Comparison of ENCODE assay signal across 12 cellular contexts in genomic region chr1:100950776-100951175, GRCh38. TPM values are rescaled to one million over a fixed set of nuclear protein-coding genes. Genes with fewer than 3 reads are reported as not detected.
DNase-seq lines count a peak whose midpoint lies in the region; ATAC-seq and TF ChIP-seq lines count a peak whose summit lies in the region.
"Had no signal": no experiment of that assay in that cellular context is flagged by ENCODE, and none has a peak within 500 bp of the region (broad histone marks: within the 10 kb centered on the region; RNA-seq: fewer than 3 reads in every experiment).

No MANE protein-coding gene starts in this region.

- peaks cover 85% of the 10 kb centered on the region for H3K36me3 Mint-ChIP-seq in stimulated activated naive CD8-positive, alpha-beta T cell treated with anti-CD3 and anti-CD28 coated beads, Interleukin-15, Interleukin-2, amounts not matched to agents 100 ng/mL and 50 ng/mL, for 24 hours (ENCODE audit: low read depth)
- peaks cover 69% of the 10 kb centered on the region for H3K36me3 Mint-ChIP-seq in activated T-helper 1 cell treated with anti-CD3 and anti-CD28 coated beads, Interleukin-12 subunit alpha, Interleukin-12 subunit beta, Interleukin-2, Interleukin-4 antibody, amounts not matched to agents 30 ng/mL and 10 ng/mL and 1 ng/mL, durations not matched to agents 14 hours and 24 hours and 36 hours (ENCODE audit: low read depth)

- H3K27ac ChIP-seq in gastroesophageal sphincter = peak overlapping the region in 2 of 4 donors; percentile 41 to 47
- H3K27ac ChIP-seq: left ventricle myocardium inferior had no signal

- H3K4me3 ChIP-seq in lower leg skin (ENCODE audit: low read depth, poor library complexity, severe bottlenecking) = no peak overlapping the region
- no peak overlapping the region for H3K4me3 ChIP-seq in gastroesophageal sphincter
- H3K4me3 ChIP-seq: left ventricle myocardium inferior had no signal

- no peak overlapping the region for H3K4me3 Mint-ChIP-seq in stimulated activated naive CD8-positive, alpha-beta T cell treated with anti-CD3 and anti-CD28 coated beads, Interleukin-15, Interleukin-2, amounts not matched to agents 100 ng/mL and 50 ng/mL, for 24 hours
- H3K4me3 Mint-ChIP-seq in stimulated activated naive CD8-positive, alpha-beta T cell treated with anti-CD3 and anti-CD28 coated beads, Interleukin-15, amount 100 ng/mL, for 72 hours = no peak overlapping the region
- H3K4me3 Mint-ChIP-seq in activated T-helper 1 cell treated with anti-CD3 and anti-CD28 coated beads, Interleukin-12 subunit alpha, Interleukin-12 subunit beta, Interleukin-2, Interleukin-4 antibody, amounts not matched to agents 30 ng/mL and 10 ng/mL and 1 ng/mL, durations not matched to agents 14 hours and 24 hours and 36 hours = no peak overlapping the region

- TF ChIP-seq EP300 in gastroesophageal sphincter (IDR thresholded peaks at IDR 0.05) = no peak

- no peaks in the 10 kb centered on the region for H3K27me3 ChIP-seq in gastroesophageal sphincter

- TF ChIP-seq POLR2A in lower leg skin (IDR thresholded peaks at IDR 0.05) (no peak), gastroesophageal sphincter (IDR thresholded peaks at IDR 0.05) (no peak)

- intact Hi-C loops in activated T-helper 1 cell treated with anti-CD3 and anti-CD28 coated beads, Interleukin-12 subunit alpha, Interleukin-12 subunit beta, Interleukin-2, Interleukin-4 antibody, amounts not matched to agents 30 ng/mL and 10 ng/mL and 1 ng/mL, durations not matched to agents 14 hours and 24 hours and 36 hours (cut with micrococcal nuclease) = loop anchor here (1.0 kb wide), 1 partner anchor 8 kb away; no protein-coding TSS in a partner anchor
- intact Hi-C loops in lower leg skin (cut with DNase I; ENCODE audit: low total_unique reads) = no loop called here

- 47 to 59% methylated on average over 4 of the region's 4 CpGs for WGBS in lower leg skin, 2 donors
- 21 to 31% methylated on average over 4 of the region's 4 CpGs for WGBS in gastroesophageal sphincter (ENCODE audit: low coverage in 1 of 2), 2 donors

- H3K36me3 ChIP-seq in gastroesophageal sphincter = peaks cover 0 to 4% of the 10 kb centered on the region in 2 donors

- ATAC-seq in stimulated activated naive CD8-positive, alpha-beta T cell treated with anti-CD3 and anti-CD28 coated beads, Interleukin-15, amount 100 ng/mL, for 72 hours = no peak
- no peak for ATAC-seq in gastroesophageal sphincter
- no peak for ATAC-seq in GM19324 (IDR thresholded peaks at IDR 0.05; ENCODE audit: low FRiP score, unreplicated experiment)

- H3K4me1 Mint-ChIP-seq in stimulated activated naive CD8-positive, alpha-beta T cell treated with anti-CD3 and anti-CD28 coated beads, Interleukin-15, Interleukin-2, amounts not matched to agents 100 ng/mL and 50 ng/mL, for 24 hours (ENCODE audit: low read depth) = peaks cover 93% of the 10 kb centered on the region
- H3K4me1 Mint-ChIP-seq in stimulated activated naive CD8-positive, alpha-beta T cell treated with anti-CD3 and anti-CD28 coated beads, Interleukin-15, amount 100 ng/mL, for 72 hours = peaks cover 67% of the 10 kb centered on the region
- peaks cover 60% of the 10 kb centered on the region for H3K4me1 Mint-ChIP-seq in activated T-helper 1 cell treated with anti-CD3 and anti-CD28 coated beads, Interleukin-12 subunit alpha, Interleukin-12 subunit beta, Interleukin-2, Interleukin-4 antibody, amounts not matched to agents 30 ng/mL and 10 ng/mL and 1 ng/mL, durations not matched to agents 14 hours and 24 hours and 36 hours (ENCODE audit: low read depth)

- H3K27me3 Mint-ChIP-seq in stimulated activated naive CD8-positive, alpha-beta T cell treated with anti-CD3 and anti-CD28 coated beads, Interleukin-15, Interleukin-2, amounts not matched to agents 100 ng/mL and 50 ng/mL, for 24 hours = no peaks in the 10 kb centered on the region
- no peaks in the 10 kb centered on the region for H3K27me3 Mint-ChIP-seq in stimulated activated naive CD8-positive, alpha-beta T cell treated with anti-CD3 and anti-CD28 coated beads, Interleukin-15, amount 100 ng/mL, for 72 hours
- H3K27me3 Mint-ChIP-seq in activated T-helper 1 cell treated with anti-CD3 and anti-CD28 coated beads, Interleukin-12 subunit alpha, Interleukin-12 subunit beta, Interleukin-2, Interleukin-4 antibody, amounts not matched to agents 30 ng/mL and 10 ng/mL and 1 ng/mL, durations not matched to agents 14 hours and 24 hours and 36 hours (ENCODE audit: insufficient read depth) = no peaks in the 10 kb centered on the region

- H3K4me1 ChIP-seq in gastroesophageal sphincter = peaks cover 0 to 47% (median 6%) of the 10 kb centered on the region in 3 donors

- no peaks in the 10 kb centered on the region for H3K9me3 ChIP-seq in gastroesophageal sphincter

- peaks cover 54% of the 10 kb centered on the region for H3K9me3 Mint-ChIP-seq in stimulated activated naive CD8-positive, alpha-beta T cell treated with anti-CD3 and anti-CD28 coated beads, Interleukin-15, Interleukin-2, amounts not matched to agents 100 ng/mL and 50 ng/mL, for 24 hours
- H3K9me3 Mint-ChIP-seq in stimulated activated naive CD8-positive, alpha-beta T cell treated with anti-CD3 and anti-CD28 coated beads, Interleukin-15, amount 100 ng/mL, for 72 hours = peaks cover 41 to 48% of the 10 kb centered on the region in 2 donors
- peaks cover 62% of the 10 kb centered on the region for H3K9me3 Mint-ChIP-seq in activated T-helper 1 cell treated with anti-CD3 and anti-CD28 coated beads, Interleukin-12 subunit alpha, Interleukin-12 subunit beta, Interleukin-2, Interleukin-4 antibody, amounts not matched to agents 30 ng/mL and 10 ng/mL and 1 ng/mL, durations not matched to agents 14 hours and 24 hours and 36 hours

- TF ChIP-seq CTCF in lower leg skin (IDR thresholded peaks at IDR 0.05) = no peak
- TF ChIP-seq CTCF in gastroesophageal sphincter (IDR thresholded peaks at IDR 0.05) = no peak

- peak overlapping the region; percentile 34 for H3K27ac Mint-ChIP-seq in stimulated activated naive CD8-positive, alpha-beta T cell treated with anti-CD3 and anti-CD28 coated beads, Interleukin-15, Interleukin-2, amounts not matched to agents 100 ng/mL and 50 ng/mL, for 24 hours
- no peak overlapping the region for H3K27ac Mint-ChIP-seq in stimulated activated naive CD8-positive, alpha-beta T cell treated with anti-CD3 and anti-CD28 coated beads, Interleukin-15, amount 100 ng/mL, for 72 hours
- H3K27ac Mint-ChIP-seq in activated T-helper 1 cell treated with anti-CD3 and anti-CD28 coated beads, Interleukin-12 subunit alpha, Interleukin-12 subunit beta, Interleukin-2, Interleukin-4 antibody, amounts not matched to agents 30 ng/mL and 10 ng/mL and 1 ng/mL, durations not matched to agents 14 hours and 24 hours and 36 hours = peak overlapping the region; percentile 15

- no peak for DNase-seq in stimulated activated naive CD8-positive, alpha-beta T cell treated with anti-CD3 and anti-CD28 coated beads, Interleukin-15, amount 100 ng/mL, for 72 hours
- no peak for DNase-seq in activated T-helper 1 cell treated with anti-CD3 and anti-CD28 coated beads, Interleukin-12 subunit alpha, Interleukin-12 subunit beta, Interleukin-2, Interleukin-4 antibody, amounts not matched to agents 30 ng/mL and 10 ng/mL and 1 ng/mL, durations not matched to agents 14 hours and 24 hours and 36 hours (ENCODE audit: low spot score)
- DNase-seq in iPS-NIHi11 (ENCODE audit: low spot score) = peak; percentile 18
- DNase-seq in HUDEP-2 (lab: John Stamatoyannopoulos, UW; ENCODE audit: unreplicated experiment in 76 of 76) = no peak
- DNase-seq in lower leg skin (ENCODE audit: low spot score in 2 of 2) = no peak
- DNase-seq: GOT3; left ventricle myocardium inferior; NCI-H2081; stimulated activated CD4-positive, alpha-beta T cell treated with anti-CD3 and anti-CD28 coated beads, Interleukin-12 subunit alpha, Interleukin-12 subunit beta, amount 100 ng/mL, for 4 hours had no signal

RNA-seq across cellular contexts. Expression of gene SLC30A7, which starts 54.9 kb away (rescaled TPM):
- 42.6 and 51.2 TPM in 2 replicates for total RNA-seq in activated T-helper 1 cell treated with anti-CD3 and anti-CD28 coated beads, Interleukin-12 subunit alpha, Interleukin-12 subunit beta, Interleukin-2, Interleukin-4 antibody, amounts not matched to agents 30 ng/mL and 10 ng/mL and 1 ng/mL, durations not matched to agents 14 hours and 24 hours and 36 hours
- total RNA-seq in lower leg skin (10 to 100 TPM; 16.1 to 21.6 (median 18.4) TPM), gastroesophageal sphincter (10 to 100 TPM; 11.2 to 19.8 (median 17.1) TPM)

RNA-seq across cellular contexts. Expression of gene EXTL2, which starts 56.1 kb away (rescaled TPM):
- 2.6 and 2.7 TPM in 2 replicates for total RNA-seq in activated T-helper 1 cell treated with anti-CD3 and anti-CD28 coated beads, Interleukin-12 subunit alpha, Interleukin-12 subunit beta, Interleukin-2, Interleukin-4 antibody, amounts not matched to agents 30 ng/mL and 10 ng/mL and 1 ng/mL, durations not matched to agents 14 hours and 24 hours and 36 hours
- total RNA-seq in lower leg skin (1 to 10 TPM; 2.3 to 5.6 (median 4.2) TPM), gastroesophageal sphincter (10 to 100 TPM; 10.6 to 22.1 (median 16.7) TPM)

Comparison
In these comparisons a context has a peak if more than half of its experiments do, and no peak if none do; other contexts are left out.
1. H3K27ac Mint-ChIP-seq: peak in stimulated activated naive CD8-positive, alpha-beta T cell treated with anti-CD3 and anti-CD28 coated beads, Interleukin-15, Interleukin-2, amounts not matched to agents 100 ng/mL and 50 ng/mL, for 24 hours (single experiment) and activated T-helper 1 cell treated with anti-CD3 and anti-CD28 coated beads, Interleukin-12 subunit alpha, Interleukin-12 subunit beta, Interleukin-2, Interleukin-4 antibody, amounts not matched to agents 30 ng/mL and 10 ng/mL and 1 ng/mL, durations not matched to agents 14 hours and 24 hours and 36 hours (single experiment); none in stimulated activated naive CD8-positive, alpha-beta T cell treated with anti-CD3 and anti-CD28 coated beads, Interleukin-15, amount 100 ng/mL, for 72 hours (0 of 2).